Comparison of ENCODE assay signal across 14 cellular contexts in the genomic region with DNA sequence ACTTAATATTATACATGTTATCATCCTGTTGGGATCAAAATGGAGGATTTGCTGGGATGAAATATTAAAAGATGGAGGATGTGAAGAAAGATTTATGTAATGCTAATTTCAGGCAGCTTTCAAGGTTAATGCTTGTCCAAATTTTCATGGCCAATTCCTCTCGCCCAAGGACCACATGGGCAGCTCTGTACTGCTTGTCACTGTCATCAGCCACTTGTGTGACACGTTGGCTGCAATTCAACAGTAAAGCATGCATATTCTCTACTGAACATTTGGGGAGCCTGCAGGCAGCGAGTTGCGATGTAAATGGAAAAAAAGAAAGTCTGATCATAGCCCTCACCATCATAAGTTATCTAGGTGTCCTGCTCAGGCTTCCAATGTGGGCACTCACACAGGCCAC.
DNase-seq lines count a peak whose midpoint lies in the region; ATAC-seq and TF ChIP-seq lines count a peak whose summit lies in the region.
"Had no signal": no experiment of that assay in that cellular context is flagged by ENCODE, and none has a peak within 500 bp of the region (broad histone marks: within the 10 kb centered on the region; RNA-seq: fewer than 3 reads in every experiment).

No MANE protein-coding gene starts in this region.

- H3F3A ChIP-seq in Loucy (ENCODE audit: low read depth) = peaks cover under 1% of the 10 kb centered on the region; the same call in 1 of the 2 replicates

- no peaks in the 10 kb centered on the region for H4K20me1 ChIP-seq in Loucy (ENCODE audit: insufficient read depth, low read length, poor library complexity, severe bottlenecking)

- no peaks in the 10 kb centered on the region for H3K9me3 ChIP-seq in Loucy (ENCODE audit: insufficient read depth, low read depth, low read length)
- no peaks in the 10 kb centered on the region for H3K9me3 ChIP-seq in duodenal mucosa (ENCODE audit: control insufficient read depth in 1 of 2, low read length in 2 of 2)
- H3K9me3 ChIP-seq in stomach = no peaks in the 10 kb centered on the region

- peak overlapping the region; percentile 63; the same call in 1 of the 2 replicates for H2AFZ ChIP-seq in Loucy (ENCODE audit: low read length)

- H3K9ac ChIP-seq in Loucy (ENCODE audit: low read depth, low read length, poor library complexity, severe bottlenecking) (peak overlapping the region; percentile 46), duodenal mucosa (ENCODE audit: low read depth in 1 of 2, low read length in 2 of 2) (no peak overlapping the region)

- H3K9me2 ChIP-seq in Loucy (replicated peaks; ENCODE audit: low read depth, low read length) = no peaks in the 10 kb centered on the region

- 75 to 88% (median 82%) methylated on average over 4 of the region's 4 CpGs for WGBS in stomach, 5 donors

- peak overlapping the region; percentile 24 for H3K4me3 Mint-ChIP-seq in mesothelial cell of epicardium
- H3K4me3 Mint-ChIP-seq in activated T-cell treated with anti-CD3 and anti-CD28 coated beads, Interleukin-2, amount 50 U/mL, for 72 hours = no peak overlapping the region
- H3K4me3 Mint-ChIP-seq: nephron progenitor cell, WTC11 had no signal

- peaks cover 5% of the 10 kb centered on the region for H3K36me3 Mint-ChIP-seq in mesothelial cell of epicardium
- H3K36me3 Mint-ChIP-seq in activated T-cell treated with anti-CD3 and anti-CD28 coated beads, Interleukin-2, amount 50 U/mL, for 72 hours (ENCODE audit: insufficient read depth in 2 of 2) = no peaks in the 10 kb centered on the region
- H3K36me3 Mint-ChIP-seq: WTC11 had no signal

- H3K4me2 ChIP-seq in Loucy (ENCODE audit: low read depth, low read length, poor library complexity, severe bottlenecking) = peak overlapping the region; percentile 67

- TF ChIP-seq CTCF in Loucy (conservative IDR thresholded peaks at IDR 0.05; ENCODE audit: low read length) (no peak), mesothelial cell of epicardium (IDR thresholded peaks at IDR 0.05; ENCODE audit: unreplicated experiment) (no peak), stomach (IDR thresholded peaks at IDR 0.05) (no peak)

- H3K4me3 ChIP-seq in Loucy (ENCODE audit: low read length, poor library complexity, severe bottlenecking) (peak overlapping the region; percentile 67), duodenal mucosa (ENCODE audit: low read depth in 1 of 2, low read length in 2 of 2) (no peak overlapping the region), stomach (no peak overlapping the region)

- ATAC-seq in activated T-cell treated with anti-CD3 and anti-CD28 coated beads, Interleukin-2, amount 50 U/mL, for 72 hours (replicated peaks in 1 of 2) = no peak
- ATAC-seq in HG02759 (IDR thresholded peaks at IDR 0.05; ENCODE audit: unreplicated experiment) = no peak
- ATAC-seq in HG03097 (IDR thresholded peaks at IDR 0.05; ENCODE audit: low FRiP score, unreplicated experiment) = no peak
- ATAC-seq: HCT116, WTC11 had no signal

- no peaks in the 10 kb centered on the region for H3K27me3 Mint-ChIP-seq in mesothelial cell of epicardium (ENCODE audit: low read depth)
- peaks cover 39% of the 10 kb centered on the region for H3K27me3 Mint-ChIP-seq in activated T-cell treated with anti-CD3 and anti-CD28 coated beads, Interleukin-2, amount 50 U/mL, for 72 hours (ENCODE audit: low read depth)

- no peaks in the 10 kb centered on the region for H3K79me2 ChIP-seq in Loucy (ENCODE audit: insufficient read depth, low read length)

- DNase-seq in mesothelial cell of epicardium (ENCODE audit: low spot score in 2 of 2, unreplicated experiment in 2 of 2) (no peak), stomach (no peak), dedifferentiated amniotic fluid mesenchymal stem cell (ENCODE audit: extremely low spot score) (no peak)
- no peak for DNase-seq in activated T-cell treated with anti-CD3 and anti-CD28 coated beads, Interleukin-2, amount 50 U/mL, for 72 hours
- DNase-seq: activated naive CD4-positive, alpha-beta T cell treated with Interleukin-2 at 50 U/mL for 16 hours; islet precursor cell; NCI-H1436 treated with DMSO at 0.1 percent for 48 hours; nephron progenitor cell had no signal

- peak overlapping the region; percentile 26 for H3K27ac ChIP-seq in duodenal mucosa (ENCODE audit: low read depth, low read length)
- peak overlapping the region in 4 of 5 donors; percentile 49 to 77 (median 63) for H3K27ac ChIP-seq in stomach

- H3K27me3 ChIP-seq in Loucy (ENCODE audit: insufficient read depth, low read length, poor library complexity, severe bottlenecking) (no peaks in the 10 kb centered on the region), duodenal mucosa (ENCODE audit: control insufficient read depth in 1 of 2, insufficient read depth in 2 of 2, low read length in 2 of 2) (no peaks in the 10 kb centered on the region), stomach (no peaks in the 10 kb centered on the region)

- intact Hi-C loops in stomach (cut with DNase I; ENCODE audit: low total_unique reads) = no loop called here

- H3K36me3 ChIP-seq in Loucy (ENCODE audit: insufficient read depth, low read length) = no peaks in the 10 kb centered on the region
- H3K36me3 ChIP-seq in duodenal mucosa (ENCODE audit: control insufficient read depth in 1 of 2, insufficient read depth in 2 of 2, low read length in 2 of 2) = no peaks in the 10 kb centered on the region
- no peaks in the 10 kb centered on the region for H3K36me3 ChIP-seq in stomach

- TF ChIP-seq EP300 in stomach (IDR thresholded peaks at IDR 0.05) = no peak

- TF ChIP-seq POLR2A in stomach (IDR thresholded peaks at IDR 0.05) = no peak

- peak overlapping the region; percentile 54 for H3K27ac Mint-ChIP-seq in mesothelial cell of epicardium
- H3K27ac Mint-ChIP-seq in activated T-cell treated with anti-CD3 and anti-CD28 coated beads, Interleukin-2, amount 50 U/mL, for 72 hours = no peak overlapping the region
- H3K27ac Mint-ChIP-seq: nephron progenitor cell, WTC11 had no signal

- H3K4me1 Mint-ChIP-seq in mesothelial cell of epicardium = peaks cover 8% of the 10 kb centered on the region
- peaks cover 15% of the 10 kb centered on the region for H3K4me1 Mint-ChIP-seq in activated T-cell treated with anti-CD3 and anti-CD28 coated beads, Interleukin-2, amount 50 U/mL, for 72 hours (ENCODE audit: low read depth)
- H3K4me1 Mint-ChIP-seq: WTC11 had no signal

- H3K4me1 ChIP-seq in Loucy (ENCODE audit: insufficient read depth, low read length, poor library complexity, severe bottlenecking) (peaks cover 42% of the 10 kb centered on the region), duodenal mucosa (ENCODE audit: control insufficient read depth in 1 of 2, insufficient read depth in 2 of 2, low read length in 2 of 2) (no peaks in the 10 kb centered on the region), stomach (peaks cover 3 to 15% (median 11%) of the 10 kb centered on the region in 4 donors)

- peaks cover 11% of the 10 kb centered on the region for H3K9me3 Mint-ChIP-seq in mesothelial cell of epicardium
- peaks cover 0 to 2% of the 10 kb centered on the region in 2 donors for H3K9me3 Mint-ChIP-seq in activated T-cell treated with anti-CD3 and anti-CD28 coated beads, Interleukin-2, amount 50 U/mL, for 72 hours
